1 cellular context compared by ENCODE assay signal in genomic region chr9:133999866-134000265, GRCh38.
TF ChIP-seq lines count a peak whose summit lies in the region.

No MANE protein-coding gene starts in this region.

TF ChIP-seq in IMR-90, 13 proteins besides CTCF, POLR2A, EP300 and RAD21:
- TF ChIP-seq USF2 (IDR thresholded peaks at IDR 0.05; ENCODE audit: low read depth, low read length) (no peak), MAZ (IDR thresholded peaks at IDR 0.05; ENCODE audit: borderline replicate concordance, low read depth, low read length) (no peak), RFX5 (IDR thresholded peaks at IDR 0.05; ENCODE audit: low read depth, low read length) (no peak), SMC3 (IDR thresholded peaks at IDR 0.05; ENCODE audit: low read depth, low read length) (no peak), CHD1 (IDR thresholded peaks at IDR 0.05; ENCODE audit: low read depth, low read length) (no peak), BHLHE40 (IDR thresholded peaks at IDR 0.05; ENCODE audit: low read depth, low read length) (no peak), RCOR1 (IDR thresholded peaks at IDR 0.05; ENCODE audit: insufficient replicate concordance, low read length) (no peak), MXI1 (IDR thresholded peaks at IDR 0.05; ENCODE audit: borderline replicate concordance, low read depth, low read length) (no peak), NFE2L2 (IDR thresholded peaks at IDR 0.05; ENCODE audit: low read depth, low read length) (no peak), FOS (IDR thresholded peaks at IDR 0.05; ENCODE audit: low read depth, low read length) (no peak), CEBPB (IDR thresholded peaks at IDR 0.05; ENCODE audit: low read depth, low read length) (no peak), MAFK (IDR thresholded peaks at IDR 0.05; ENCODE audit: low read depth, low read length) (no peak), ELK1 (IDR thresholded peaks at IDR 0.05; ENCODE audit: borderline replicate concordance, low read depth, low read length) (no peak)
TF ChIP-seq in IMR-90: peak in this region for 0.
